ENCODE assay signal across 17 cellular contexts in the genomic region with DNA sequence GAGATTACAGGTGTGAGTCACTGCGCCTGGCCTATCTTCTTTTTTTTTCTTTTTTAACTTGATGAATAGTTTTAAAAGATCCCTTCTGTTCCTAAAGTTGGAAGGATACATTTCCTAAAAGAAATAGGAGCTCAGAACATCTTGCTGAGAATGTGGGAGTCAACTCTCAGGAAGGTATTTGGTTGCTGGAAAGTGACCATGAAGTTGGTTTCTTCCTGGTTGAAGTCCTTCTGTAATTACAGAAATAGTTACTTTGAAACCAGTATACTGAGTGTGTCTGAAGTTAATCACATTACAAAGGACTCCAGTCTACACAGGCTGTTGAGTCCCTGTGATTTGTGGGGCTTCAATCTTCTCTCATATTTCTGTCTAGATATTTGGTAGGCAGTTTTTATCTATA. TPM values are rescaled to one million over a fixed set of nuclear protein-coding genes. Genes with fewer than 3 reads are reported as not detected.
DNase-seq lines count a peak whose midpoint lies in the region; ATAC-seq, FAIRE-seq and TF ChIP-seq lines count a peak whose summit lies in the region.
"Had no signal": no experiment of that assay in that cellular context is flagged by ENCODE, and none has a peak within 500 bp of the region (broad histone marks: within the 10 kb centered on the region; RNA-seq: fewer than 3 reads in every experiment).

No MANE protein-coding gene starts in this region.

- H3K4me3 ChIP-seq in DOHH2 (ENCODE audit: low read length), result peak overlapping the region; percentile 56
- no peak overlapping the region for H3K4me3 ChIP-seq in colonic mucosa
- H3K4me3 ChIP-seq in small intestine (ENCODE audit: low read depth in 1 of 2, low read length in 2 of 2), result no peak overlapping the region
- H3K4me3 ChIP-seq in aorta (ENCODE audit: low read length in 2 of 2), result no peak overlapping the region
- H3K4me3 ChIP-seq: BLaER1 treated with 17β-estradiol and CSF1 and Interleukin-3, amounts not matched to agents 10 nM and 100 nM; GM12878; GM23248; HAP-1 had no signal

- H3K4me1 ChIP-seq in DOHH2 (ENCODE audit: control insufficient read depth, low read length) (peaks cover 57% of the 10 kb centered on the region), colonic mucosa (peaks cover 4% of the 10 kb centered on the region), small intestine (ENCODE audit: control insufficient read depth in 2 of 2, insufficient read depth in 1 of 2, low read depth in 1 of 2, low read length in 1 of 2) (peaks cover 0 to 4% of the 10 kb centered on the region in 2 donors), aorta (ENCODE audit: control insufficient read depth in 1 of 2, insufficient read depth in 2 of 2, low read length in 2 of 2) (no peaks in the 10 kb centered on the region)
- H3K4me1 ChIP-seq: HAP-1 had no signal

- peaks cover 4% of the 10 kb centered on the region for H3K4me1 Mint-ChIP-seq in memory B cell

- WGBS in small intestine, 3 donors, result 93 to 97% (median 96%) methylated on average over 1 of the region's 1 CpG
- WGBS in aorta, 2 donors, result 98 to 100% methylated on average over 1 of the region's 1 CpG

- no peak for ATAC-seq in memory B cell (ENCODE audit: low read depth)
- ATAC-seq in aorta (ENCODE audit: low FRiP score), result no peak
- ATAC-seq: CD8-positive, alpha-beta T cell; GM12878 had no signal

- no peaks in the 10 kb centered on the region for H3K9me3 Mint-ChIP-seq in memory B cell
- H3K9me3 Mint-ChIP-seq: CD8-positive, alpha-beta T cell had no signal

- peak overlapping the region; percentile 35 for H3K27ac Mint-ChIP-seq in memory B cell
- H3K27ac Mint-ChIP-seq: CD8-positive, alpha-beta T cell had no signal

- intact Hi-C loops in colonic mucosa (cut with DNase I) (no loop called here), posterior vena cava (cut with DNase I) (no loop called here), aorta (cut with DNase I) (no loop called here)

- no peaks in the 10 kb centered on the region for H3K79me2 ChIP-seq in DOHH2 (ENCODE audit: control insufficient read depth, low read length)

- H3K27ac ChIP-seq in DOHH2 (ENCODE audit: low read depth, low read length), result peak overlapping the region; percentile 42
- H3K27ac ChIP-seq in colonic mucosa, result peak overlapping the region; percentile 11
- no peak overlapping the region for H3K27ac ChIP-seq in small intestine (ENCODE audit: low read depth in 1 of 2, low read length in 1 of 2)
- H3K27ac ChIP-seq in aorta (ENCODE audit: low read depth in 1 of 2, low read length in 2 of 2), result no peak overlapping the region
- H3K27ac ChIP-seq: BLaER1 treated with 17β-estradiol and CSF1 and Interleukin-3, amounts not matched to agents 10 nM and 100 nM; GM23248; HL-60 had no signal

- H3K9me2 ChIP-seq in DOHH2 (replicated peaks; ENCODE audit: control insufficient read depth, low read length), result no peaks in the 10 kb centered on the region

- no peaks in the 10 kb centered on the region for H3K36me3 Mint-ChIP-seq in memory B cell
- H3K36me3 Mint-ChIP-seq: CD8-positive, alpha-beta T cell had no signal

- H3K27me3 Mint-ChIP-seq in memory B cell, result peaks cover 2% of the 10 kb centered on the region

- H3K36me3 ChIP-seq in DOHH2 (ENCODE audit: control insufficient read depth, low read length), result no peaks in the 10 kb centered on the region
- no peaks in the 10 kb centered on the region for H3K36me3 ChIP-seq in colonic mucosa
- no peaks in the 10 kb centered on the region for H3K36me3 ChIP-seq in small intestine (ENCODE audit: control insufficient read depth in 2 of 2, insufficient read depth in 2 of 2, low read length in 2 of 2)
- no peaks in the 10 kb centered on the region for H3K36me3 ChIP-seq in aorta (ENCODE audit: control insufficient read depth in 1 of 2, insufficient read depth in 2 of 2, low read length in 1 of 2)
- H3K36me3 ChIP-seq: BLaER1 treated with 17β-estradiol and CSF1 and Interleukin-3, amounts not matched to agents 10 nM and 100 nM; HAP-1 had no signal

- H3K9ac ChIP-seq in colonic mucosa (ENCODE audit: low read depth in 2 of 2, low read length in 2 of 2), result no peak overlapping the region
- H3K9ac ChIP-seq: BLaER1 treated with 17β-estradiol and CSF1 and Interleukin-3, amounts not matched to agents 10 nM and 100 nM; GM23248 had no signal

- H3K9me3 ChIP-seq in DOHH2 (ENCODE audit: control insufficient read depth, insufficient read depth, low read length), result no peaks in the 10 kb centered on the region
- H3K9me3 ChIP-seq in colonic mucosa, result no peaks in the 10 kb centered on the region
- H3K9me3 ChIP-seq in small intestine (ENCODE audit: control insufficient read depth, low read depth), result no peaks in the 10 kb centered on the region
- H3K9me3 ChIP-seq in aorta (ENCODE audit: control insufficient read depth, low read length), result no peaks in the 10 kb centered on the region
- H3K9me3 ChIP-seq: BLaER1 treated with 17β-estradiol and CSF1 and Interleukin-3, amounts not matched to agents 10 nM and 100 nM; HAP-1 had no signal

- no peak for FAIRE-seq in small intestine (lab: Jason Lieb, UNC)
- FAIRE-seq: GM12878 had no signal

- TF ChIP-seq CTCF in DOHH2 (IDR thresholded peaks at IDR 0.05; ENCODE audit: low read depth, low read length, poor library complexity, severe bottlenecking) (no peak), colonic mucosa (IDR thresholded peaks at IDR 0.05) (no peak)

- H3F3A ChIP-seq in DOHH2 (ENCODE audit: control insufficient read depth, insufficient read depth), result no peaks in the 10 kb centered on the region; the same call in 1 of the 2 replicates

- no peaks in the 10 kb centered on the region for H4K20me1 ChIP-seq in DOHH2 (ENCODE audit: control insufficient read depth, insufficient read depth, low read depth, low read length)
- H4K20me1 ChIP-seq: BLaER1 treated with 17β-estradiol and CSF1 and Interleukin-3, amounts not matched to agents 10 nM and 100 nM had no signal

- H3K27me3 ChIP-seq in DOHH2 (ENCODE audit: control insufficient read depth, low read length) (no peaks in the 10 kb centered on the region), colonic mucosa (no peaks in the 10 kb centered on the region), small intestine (ENCODE audit: control insufficient read depth in 2 of 2, insufficient read depth in 2 of 2, low read length in 2 of 2) (no peaks in the 10 kb centered on the region), aorta (ENCODE audit: control insufficient read depth in 1 of 2, insufficient read depth in 2 of 2, low read length in 1 of 2) (no peaks in the 10 kb centered on the region)

- DNase-seq in colonic mucosa (no peak), memory B cell (ENCODE audit: low spot score in 2 of 2) (no peak), small intestine (peak; percentile 27), posterior vena cava (ENCODE audit: low spot score) (no peak), aorta (no peak)
- no peak for DNase-seq in NK-92 treated with Interleukin-12 subunit alpha and Interleukin-12 subunit beta, amount 100 ng/mL, for 24 hours (lab: John Stamatoyannopoulos, UW)
- DNase-seq: 8988T; Calu3; CD8-positive, alpha-beta T cell; EL; GM23248 had no signal

- H3K4me3 Mint-ChIP-seq in memory B cell, result no peak overlapping the region
- H3K4me3 Mint-ChIP-seq: CD8-positive, alpha-beta T cell had no signal

- H3K4me2 ChIP-seq in DOHH2 (ENCODE audit: low read length), result peak overlapping the region; percentile 73
- H3K4me2 ChIP-seq: BLaER1 treated with 17β-estradiol and CSF1 and Interleukin-3, amounts not matched to agents 10 nM and 100 nM had no signal

RNA-seq across cellular contexts. Expression of a gene that starts 9.9 kb away (rescaled TPM):
- 10 to 100 TPM; 21.8 to 25.2 TPM for total RNA-seq in colonic mucosa
- polyA plus RNA-seq in small intestine, result 1 to 10 TPM; 3.0 to 6.6 (median 5.1) TPM
- total RNA-seq in posterior vena cava, result 10 to 100 TPM; 23.0 to 27.9 TPM
- total RNA-seq in aorta, result 10 to 100 TPM; 36.2 to 62.7 TPM
- polyA plus RNA-seq in aorta, result 1 to 10 TPM; 1.6 to 1.9 TPM
- total RNA-seq: G401 had no signal

Comparison
In these comparisons a context has a peak if more than half of its experiments do, and no peak if none do; other contexts are left out.
1. H3K27ac ChIP-seq: peak in DOHH2 (single experiment) and colonic mucosa (single experiment); none in small intestine (0 of 2) and aorta (0 of 2).